ENCODE assay signal across 9 cellular contexts in genomic region chr15:26773485-26773877, GRCh38. TPM values are rescaled to one million over a fixed set of nuclear protein-coding genes. Genes with fewer than 3 reads are reported as not detected.
DNase-seq lines count a peak whose midpoint lies in the region; ATAC-seq, FAIRE-seq and TF ChIP-seq lines count a peak whose summit lies in the region.
"Had no signal": no experiment of that assay in that cellular context is flagged by ENCODE, and none has a peak within 500 bp of the region (broad histone marks: within the 10 kb centered on the region; RNA-seq: fewer than 3 reads in every experiment).

No MANE protein-coding gene starts in this region.

- 0 to 1% methylated on average over 23 to 24 of the region's 39 CpGs for WGBS in mesodermal cell (ENCODE audit: insufficient coverage in 2 of 2), 2 experiments

- H3K9me3 ChIP-seq in mesodermal cell (ENCODE audit: control insufficient read depth, low read length), result no peaks in the 10 kb centered on the region

- peaks cover 4% of the 10 kb centered on the region for H3K4me1 Mint-ChIP-seq in stimulated activated naive CD8-positive, alpha-beta T cell treated with anti-CD3 and anti-CD28 coated beads, Interleukin-15, amount 100 ng/mL, for 72 hours

- DNase-seq in stimulated activated naive CD8-positive, alpha-beta T cell treated with anti-CD3 and anti-CD28 coated beads, Interleukin-15, amount 100 ng/mL, for 72 hours, result no peak
- no peak for DNase-seq in stimulated activated naive CD8-positive, alpha-beta T cell treated with anti-CD3 and anti-CD28 coated beads, Interleukin-15, Interleukin-2, amounts not matched to agents 100 U/mL and 50 U/mL, for 24 hours
- DNase-seq in astrocyte of the cerebellum (ENCODE audit: low read depth) (no peak), GM19239 (ENCODE audit: insufficient read length, low spot score) (no peak), NCI-H226 (no peak)
- DNase-seq: kidney glomerular epithelial cell had no signal

- ATAC-seq in stimulated activated naive CD8-positive, alpha-beta T cell treated with anti-CD3 and anti-CD28 coated beads, Interleukin-15, amount 100 ng/mL, for 72 hours, result no peak
- no peak for ATAC-seq in stimulated activated naive CD8-positive, alpha-beta T cell treated with anti-CD3 and anti-CD28 coated beads, Interleukin-15, Interleukin-2, amounts not matched to agents 100 U/mL and 50 U/mL, for 24 hours
- ATAC-seq in GM21528 (IDR thresholded peaks at IDR 0.05; ENCODE audit: low FRiP score, unreplicated experiment), result no peak
- no peak for ATAC-seq in HG03045 (IDR thresholded peaks at IDR 0.05; ENCODE audit: unreplicated experiment)

- H3K27ac ChIP-seq in mesodermal cell (ENCODE audit: low read depth, low read length, severe bottlenecking), result no peak overlapping the region

- H3K36me3 ChIP-seq in mesodermal cell (ENCODE audit: control insufficient read depth, insufficient read depth, low read length), result no peaks in the 10 kb centered on the region

- no peak for FAIRE-seq in GM19239 (lab: Jason Lieb, UNC)

- H3K27me3 Mint-ChIP-seq in stimulated activated naive CD8-positive, alpha-beta T cell treated with anti-CD3 and anti-CD28 coated beads, Interleukin-15, amount 100 ng/mL, for 72 hours, result peaks cover 65% of the 10 kb centered on the region

- H3K4me3 ChIP-seq in astrocyte of the cerebellum (ENCODE audit: low read depth, low read length) (peak overlapping the region; percentile 22), mesodermal cell (ENCODE audit: extremely low read depth, insufficient read depth, low read length, poor library complexity, severe bottlenecking) (peak overlapping the region; percentile 49)

- peak overlapping the region in 1 of 2 donors; percentile 8 for H3K27ac Mint-ChIP-seq in stimulated activated naive CD8-positive, alpha-beta T cell treated with anti-CD3 and anti-CD28 coated beads, Interleukin-15, amount 100 ng/mL, for 72 hours

- peaks cover 10% of the 10 kb centered on the region for H3K4me1 ChIP-seq in mesodermal cell (ENCODE audit: control insufficient read depth, insufficient read depth, low read length, poor library complexity, severe bottlenecking)

- TF ChIP-seq CTCF in astrocyte of the cerebellum (IDR thresholded peaks at IDR 0.05; ENCODE audit: low read depth, low read length, missing control alignments), result no peak

- in situ Hi-C loops in astrocyte of the cerebellum (cut with HindIII; ENCODE audit: low sequenced_read_pairs), result no loop called here

- H3K9me3 Mint-ChIP-seq in stimulated activated naive CD8-positive, alpha-beta T cell treated with anti-CD3 and anti-CD28 coated beads, Interleukin-15, amount 100 ng/mL, for 72 hours, result no peaks in the 10 kb centered on the region

- H3K4me3 Mint-ChIP-seq in stimulated activated naive CD8-positive, alpha-beta T cell treated with anti-CD3 and anti-CD28 coated beads, Interleukin-15, amount 100 ng/mL, for 72 hours, result peak overlapping the region; percentile 14 to 57

RNA-seq across cellular contexts. Expression of gene GABRB3, which starts 0.6 kb away (rescaled TPM):
- 8.7 TPM for polyA plus RNA-seq in mesodermal cell (2013, experiment 1 of 2)
- 6.1 TPM for polyA plus RNA-seq in mesodermal cell (2013, experiment 2 of 2)
